In genomic region chr10:8361510-8361844, GRCh38 we compare ENCODE assay signal across 1 cellular context.
TF ChIP-seq lines count a peak whose summit lies in the region.

No MANE protein-coding gene starts in this region.

TF ChIP-seq in H1, 55 proteins besides CTCF, POLR2A, EP300 and RAD21:
- TF ChIP-seq SP2 (IDR thresholded peaks at IDR 0.05; ENCODE audit: low read length) (no peak), BRCA1 (IDR thresholded peaks at IDR 0.05; ENCODE audit: low read depth, low read length) (no peak), RNF2 (IDR thresholded peaks at IDR 0.05; ENCODE audit: borderline replicate concordance, low read depth, low read length, missing control alignments, poor library complexity, severe bottlenecking) (no peak), POLR2AphosphoS5 (IDR thresholded peaks at IDR 0.05; ENCODE audit: low read depth, low read length) (no peak)
